In genomic region chr10:13103554-13103953, GRCh38 we compare ENCODE assay signal across 18 cellular contexts. TPM values are rescaled to one million over a fixed set of nuclear protein-coding genes. Genes with fewer than 3 reads are reported as not detected.
A peak's percentile ranks its signal among the peaks of the same experiment; 100 is the strongest.
DNase-seq lines count a peak whose midpoint lies in the region; ATAC-seq and TF ChIP-seq lines count a peak whose summit lies in the region.
"Had no signal": no experiment of that assay in that cellular context is flagged by ENCODE, and none has a peak within 500 bp of the region (broad histone marks: within the 10 kb centered on the region; RNA-seq: fewer than 3 reads in every experiment).

No MANE protein-coding gene starts in this region.

- no peak overlapping the region for H3K4me2 ChIP-seq in hepatocyte

- H3K9me3 ChIP-seq in HEK293 (ENCODE audit: control insufficient read depth, insufficient read depth, low read depth, low read length), result no peaks in the 10 kb centered on the region
- H3K9me3 ChIP-seq in adrenal gland (replicated peaks in 1 of 3), result no peaks in the 10 kb centered on the region
- no peaks in the 10 kb centered on the region for H3K9me3 ChIP-seq in skeletal muscle tissue (ENCODE audit: control insufficient read depth in 3 of 3, low read length in 3 of 3)
- no peaks in the 10 kb centered on the region for H3K9me3 ChIP-seq in hepatocyte (ENCODE audit: low read depth)

- peaks cover 74% of the 10 kb centered on the region for H3K4me1 Mint-ChIP-seq in activated naive CD4-positive, alpha-beta T cell treated with anti-CD3 and anti-CD28 coated beads, Interleukin-2, amount 50 U/mL, for 24 hours

- no peak overlapping the region for H2AFZ ChIP-seq in hepatocyte

- POLR2A ChIA-PET in HEK293 (lab: Yijun Ruan, JAX), result interaction anchor here (0.6 kb wide), 1 partner anchor 1939 kb away, joined by 4 read pairs; no protein-coding TSS in a partner anchor

- no peaks in the 10 kb centered on the region for H3K27me3 ChIP-seq in adrenal gland
- H3K27me3 ChIP-seq in skeletal muscle tissue (ENCODE audit: control insufficient read depth in 3 of 3, insufficient read depth in 3 of 3, low read length in 3 of 3), result no peaks in the 10 kb centered on the region
- no peaks in the 10 kb centered on the region for H3K27me3 ChIP-seq in hepatocyte

- H3K27me3 Mint-ChIP-seq in activated naive CD4-positive, alpha-beta T cell treated with anti-CD3 and anti-CD28 coated beads, Interleukin-2, amount 50 U/mL, for 24 hours, result no peaks in the 10 kb centered on the region

- DNase-seq in activated naive CD4-positive, alpha-beta T cell treated with anti-CD3 and anti-CD28 coated beads, Interleukin-2, amount 50 U/mL, for 72 hours (ENCODE audit: low spot score in 2 of 2), result no peak
- DNase-seq in adrenal gland, result no peak
- DNase-seq in globus pallidus (ENCODE audit: low spot score), result no peak
- no peak for DNase-seq in hepatocyte (ENCODE audit: low spot score)
- DNase-seq in NCI-H1105 (lab: John Stamatoyannopoulos, UW), result no peak
- DNase-seq: AML-193; DMS79 treated with DMSO at 0.1 percent for 48 hours; HCEC 1CT; NCI-H1417 treated with DMSO at 0.1 percent for 48 hours; NCI-H2029; NCI-H2171; NCI-H446 treated with DMSO at 0.1 percent for 48 hours; NK-92 treated with Interleukin-12 subunit alpha and Interleukin-12 subunit beta, amount 100 ng/mL, for 24 hours; SHP77 treated with DMSO at 0.1 percent for 48 hours had no signal

- no peak overlapping the region for H3K4me3 Mint-ChIP-seq in activated naive CD4-positive, alpha-beta T cell treated with anti-CD3 and anti-CD28 coated beads, Interleukin-2, amount 50 U/mL, for 24 hours
- H3K4me3 Mint-ChIP-seq: CD14-positive monocyte had no signal

- peak overlapping the region; percentile 80 for H3K27ac Mint-ChIP-seq in activated naive CD4-positive, alpha-beta T cell treated with anti-CD3 and anti-CD28 coated beads, Interleukin-2, amount 50 U/mL, for 24 hours
- no peak overlapping the region for H3K27ac Mint-ChIP-seq in activated naive CD4-positive, alpha-beta T cell treated with anti-CD3 and anti-CD28 coated beads, Interleukin-2, amount 50 U/mL, for 72 hours
- H3K27ac Mint-ChIP-seq: CD14-positive monocyte had no signal

- no peak for ATAC-seq in activated naive CD4-positive, alpha-beta T cell treated with anti-CD3 and anti-CD28 coated beads, Interleukin-2, amount 50 U/mL, for 72 hours

- H3K4me1 ChIP-seq in HEK293 (ENCODE audit: control insufficient read depth, insufficient read depth, low read length) (peaks cover 4% of the 10 kb centered on the region; the same call in 1 of the 2 replicates), adrenal gland (replicated peaks in 1 of 2) (peaks cover 39 to 41% of the 10 kb centered on the region in 2 donors), skeletal muscle tissue (ENCODE audit: control insufficient read depth in 3 of 3, insufficient read depth in 3 of 3, low read length in 3 of 3) (peaks cover 29 to 57% (median 48%) of the 10 kb centered on the region in 3 donors), hepatocyte (ENCODE audit: insufficient read depth) (peaks cover 14% of the 10 kb centered on the region)

- H4K20me1 ChIP-seq in hepatocyte (ENCODE audit: insufficient read depth, poor library complexity, severe bottlenecking), result no peaks in the 10 kb centered on the region

- TF ChIP-seq CTCF in HEK293 (tag by site-specific recombination; IDR thresholded peaks at IDR 0.05) (no peak), adrenal gland (IDR thresholded peaks at IDR 0.05) (no peak), hepatocyte (IDR thresholded peaks at IDR 0.05; ENCODE audit: poor library complexity) (no peak)

- H3K36me3 ChIP-seq in HEK293 (ENCODE audit: control insufficient read depth in 2 of 2, insufficient read depth in 1 of 2, low read length in 2 of 2) (peaks cover 0 to 8% of the 10 kb centered on the region in 2 experiments; a peak in 1 of 3 replicates), adrenal gland (replicated peaks in 1 of 2) (peaks cover 0 to 3% of the 10 kb centered on the region in 2 donors), skeletal muscle tissue (ENCODE audit: control insufficient read depth in 3 of 3, insufficient read depth in 3 of 3, low read length in 3 of 3) (peaks cover 5 to 20% (median 11%) of the 10 kb centered on the region in 3 donors), hepatocyte (replicated peaks; ENCODE audit: insufficient read depth, low read depth) (no peaks in the 10 kb centered on the region)

- no peak for TF ChIP-seq POLR2A in adrenal gland (IDR thresholded peaks at IDR 0.05)

- intact Hi-C loops in adrenal gland (cut with DNase I), result no loop called here

- H3K36me3 Mint-ChIP-seq in activated naive CD4-positive, alpha-beta T cell treated with anti-CD3 and anti-CD28 coated beads, Interleukin-2, amount 50 U/mL, for 24 hours, result no peaks in the 10 kb centered on the region
- peaks cover 7 to 14% of the 10 kb centered on the region in 2 donors for H3K36me3 Mint-ChIP-seq in activated naive CD4-positive, alpha-beta T cell treated with anti-CD3 and anti-CD28 coated beads, Interleukin-2, amount 50 U/mL, for 72 hours

- H3K79me2 ChIP-seq in hepatocyte, result peaks cover 53% of the 10 kb centered on the region

- no peaks in the 10 kb centered on the region for H3K9me2 ChIP-seq in hepatocyte (replicated peaks; ENCODE audit: insufficient read depth)

- H3K27ac ChIP-seq in HEK293 (ENCODE audit: extremely low read depth, low read depth, low read length) (no peak overlapping the region), adrenal gland (peak overlapping the region in 3 of 5 donors; percentile 9 to 58 (median 18)), skeletal muscle tissue (ENCODE audit: low read depth, low read length) (peak overlapping the region; percentile 43), hepatocyte (no peak overlapping the region)

- H3K9me3 Mint-ChIP-seq in activated naive CD4-positive, alpha-beta T cell treated with anti-CD3 and anti-CD28 coated beads, Interleukin-2, amount 50 U/mL, for 24 hours, result no peaks in the 10 kb centered on the region
- no peaks in the 10 kb centered on the region for H3K9me3 Mint-ChIP-seq in activated naive CD4-positive, alpha-beta T cell treated with anti-CD3 and anti-CD28 coated beads, Interleukin-2, amount 50 U/mL, for 72 hours

- H3K9ac ChIP-seq in skeletal muscle tissue (ENCODE audit: low read depth in 1 of 3, low read length in 3 of 3), result no peak overlapping the region

- CTCF ChIA-PET in HEK293 (lab: Yijun Ruan, JAX), result interaction anchor here (0.6 to 0.7 kb wide), 2 partner anchors 240 to 1035 kb away, joined by 3 to 9 read pairs; partner anchors contain the start of gene DHTKD1

- H3K4me3 ChIP-seq in HEK293 (ENCODE audit: low read depth, low read length), result no peak overlapping the region
- H3K4me3 ChIP-seq in adrenal gland, result no peak overlapping the region
- no peak overlapping the region for H3K4me3 ChIP-seq in skeletal muscle tissue (ENCODE audit: low read length in 3 of 3)
- H3K4me3 ChIP-seq in hepatocyte, result no peak overlapping the region

- WGBS in adrenal gland, 4 donors, result 44 to 78% (median 68%) methylated on average over 1 to 2 of the region's 2 CpGs
- 94% methylated on average over 2 of the region's 2 CpGs for WGBS in hepatocyte (ENCODE audit: low lambda C conversion rate, missing lambda C conversion rate)

TF ChIP-seq in HEK293, 187 proteins besides CTCF, POLR2A, EP300 and RAD21:
- no peak for TF ChIP-seq ZNF792 (tag by site-specific recombination; IDR thresholded peaks at IDR 0.05)
- TF ChIP-seq ZSCAN4 (tag by site-specific recombination; IDR thresholded peaks at IDR 0.05), result peak; percentile 62
- TF ChIP-seq ZBTB17 (tag by site-specific recombination; IDR thresholded peaks at IDR 0.05), result peak; percentile 68
TF ChIP-seq in HEK293: peak in this region for 2.

RNA-seq across cellular contexts. Expression of gene OPTN, which starts 3.6 kb away (rescaled TPM):
- 10 to 100 TPM; 47.8 to 66.5 TPM for total RNA-seq in activated naive CD4-positive, alpha-beta T cell treated with anti-CD3 and anti-CD28 coated beads, Interleukin-2, amount 50 U/mL, for 72 hours
- total RNA-seq in adrenal gland (100 to 1,000 TPM in 4 of 8 donors, 10 to 100 TPM in 4; 77.9 to 124 (median 98.8) TPM), skeletal muscle tissue (13.0 TPM), hepatocyte (48.7 and 51.0 TPM in 2 replicates)
- polyA plus RNA-seq in adrenal gland (10 to 100 TPM; 63.2 to 88.9 (median 69.2) TPM), hepatocyte (79.4 and 84.6 TPM in 2 replicates)

RNA-seq across cellular contexts. Expression of gene MCM10, which starts 57.8 kb away (rescaled TPM):
- 10 to 100 TPM; 60.0 to 64.6 TPM for total RNA-seq in activated naive CD4-positive, alpha-beta T cell treated with anti-CD3 and anti-CD28 coated beads, Interleukin-2, amount 50 U/mL, for 72 hours
- total RNA-seq in adrenal gland (1 to 10 TPM in 2 of 8 donors, under 1 TPM in 6; 0.17 to 1.3 (median 0.57) TPM), skeletal muscle tissue (4.2 TPM), hepatocyte (2.7 and 3.1 TPM in 2 replicates)
- polyA plus RNA-seq in adrenal gland (1 to 10 TPM in 1 of 3 donors, under 1 TPM in 2; 0.08 to 1.5 (median 0.20) TPM), hepatocyte (3.6 and 4.7 TPM in 2 replicates)
- polyA plus RNA-seq: CD14-positive monocyte had no signal

Comparison
In these comparisons a context has a peak if more than half of its experiments do, and no peak if none do; other contexts are left out.
1. H3K27ac ChIP-seq: peak in adrenal gland (3 of 5) and skeletal muscle tissue (single experiment); none in HEK293 (single experiment) and hepatocyte (single experiment).
2. RNA of gene MCM10, which starts 57.8 kb away (total RNA-seq): 60.0 to 64.6 TPM in activated naive CD4-positive, alpha-beta T cell treated with anti-CD3 and anti-CD28 coated beads, Interleukin-2, amount 50 U/mL, for 72 hours; 4.2 TPM in skeletal muscle tissue (single experiment), 2.7 to 3.1 TPM in hepatocyte and 0.17 to 1.3 TPM in adrenal gland; every median in the first group is over 10 times any median in the second.